ENCODE assay signal across 1 cellular context in the genomic region with DNA sequence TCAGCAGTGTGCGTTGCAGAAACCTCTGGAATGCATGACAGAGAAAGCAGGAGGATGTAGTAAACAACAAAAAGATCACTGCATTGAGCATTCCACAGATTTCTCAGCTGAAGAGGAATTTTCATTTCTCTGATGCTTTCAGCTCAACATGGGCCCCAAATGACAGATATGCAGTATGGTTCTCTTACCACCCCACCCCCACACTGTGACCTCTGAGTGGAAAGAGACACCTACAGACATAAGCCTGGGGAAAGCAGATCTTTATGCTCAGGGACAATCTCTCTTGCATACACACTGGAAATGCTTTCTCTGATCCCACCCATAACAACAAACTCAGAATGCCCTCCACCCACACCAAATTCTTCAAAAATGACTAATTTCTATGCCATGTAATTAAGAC.
A peak's percentile ranks its signal among the peaks of the same experiment; 100 is the strongest.
TF ChIP-seq lines count a peak whose summit lies in the region.

No MANE protein-coding gene starts in this region.

TF ChIP-seq in H1, 55 proteins besides CTCF, POLR2A, EP300 and RAD21:
- TF ChIP-seq TEAD4 (IDR thresholded peaks at IDR 0.05; ENCODE audit: low read depth, low read length) (peak; percentile 60; the same call in 1 of the 2 replicates), SP1 (IDR thresholded peaks at IDR 0.05; ENCODE audit: low read depth, low read length) (peak; percentile 35; the same call in 1 of the 2 replicates), KDM4A (IDR thresholded peaks at IDR 0.05; ENCODE audit: low read depth, low read length, severe bottlenecking) (no peak)
